In the genomic region with DNA sequence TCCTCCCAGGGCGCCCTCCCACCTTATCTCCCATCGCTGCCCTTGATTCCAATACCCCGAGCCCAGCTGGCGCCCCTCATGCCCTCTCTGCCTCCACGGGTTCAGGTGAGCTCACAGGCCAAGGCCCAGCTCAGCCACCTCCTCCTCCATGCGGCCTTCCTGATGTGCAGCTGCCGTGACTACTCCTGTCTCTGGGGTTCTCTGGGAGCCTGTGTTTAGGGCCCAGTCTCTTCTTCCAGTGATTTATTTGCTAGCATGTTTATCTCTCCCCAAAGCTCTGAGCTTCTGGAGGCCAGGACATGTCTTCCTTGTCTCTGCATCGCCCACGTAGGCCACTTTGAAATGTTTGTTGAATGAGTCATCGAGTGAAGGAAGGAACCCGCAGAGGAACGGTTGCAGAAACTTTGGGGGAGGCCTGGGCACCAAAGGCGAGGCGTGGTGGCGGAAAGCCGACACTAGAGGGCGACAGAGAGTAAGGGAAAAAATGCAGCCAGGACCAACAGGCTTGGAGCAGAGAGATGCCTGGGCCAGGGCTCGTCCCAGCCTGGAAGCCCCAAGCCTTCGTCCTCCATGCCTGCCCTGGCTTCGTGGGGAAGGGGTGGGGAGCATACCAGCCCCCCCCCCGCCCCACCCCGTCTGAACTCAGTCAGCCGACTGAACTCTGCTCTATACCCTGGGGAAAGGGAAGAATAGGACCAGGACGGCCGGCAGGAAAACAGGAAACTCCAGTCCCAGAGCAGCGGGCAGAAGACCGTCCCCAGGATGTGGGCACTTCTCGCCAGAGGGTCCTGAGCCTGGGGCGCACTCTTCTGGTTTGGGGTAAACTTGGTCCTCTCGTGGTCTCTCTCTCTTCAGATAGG, we compare ENCODE assay signal across 8 cellular contexts. TPM values are rescaled to one million over a fixed set of nuclear protein-coding genes. Genes with fewer than 3 reads are reported as not detected.
DNase-seq lines count a peak whose midpoint lies in the region; ATAC-seq and TF ChIP-seq lines count a peak whose summit lies in the region.

No MANE protein-coding gene starts in this region.

- TF ChIP-seq CTCF in AG09309 (IDR thresholded peaks at IDR 0.05; ENCODE audit: control insufficient read depth, insufficient read depth, low read depth, low read length, missing control alignments), result peak; percentile 96
- peak; percentile 99 for TF ChIP-seq CTCF in liver (IDR thresholded peaks at IDR 0.05; ENCODE audit: low read depth, low read length, missing input control)

- no peaks in the 10 kb centered on the region for H3K27me3 Mint-ChIP-seq in activated CD4-positive, alpha-beta T cell treated with anti-CD3 and anti-CD28 coated beads, Interleukin-2, amount 10 ng/mL, durations not matched to agents 24 days and 14 days

- H3K27ac ChIP-seq in liver (ENCODE audit: low read depth in 1 of 2, low read length in 2 of 2), result peak overlapping the region; percentile 75 to 77

- intact Hi-C loops in activated CD4-positive, alpha-beta T cell treated with anti-CD3 and anti-CD28 coated beads, Interleukin-2, amount 10 ng/mL, durations not matched to agents 24 days and 14 days (cut with micrococcal nuclease), result loop anchor here (1.0 to 2.0 kb wide), 5 partner anchors 12 to 67 kb away; a partner anchor contains a TSS

- peak overlapping the region; percentile 77 for H3K27ac Mint-ChIP-seq in activated CD4-positive, alpha-beta T cell treated with anti-CD3 and anti-CD28 coated beads, Interleukin-2, amount 10 ng/mL, durations not matched to agents 24 days and 14 days

- peak overlapping the region; percentile 33 for H3K4me3 Mint-ChIP-seq in activated CD4-positive, alpha-beta T cell treated with anti-CD3 and anti-CD28 coated beads, Interleukin-2, amount 10 ng/mL, durations not matched to agents 24 days and 14 days

- no peaks in the 10 kb centered on the region for H3K9me3 ChIP-seq in liver (ENCODE audit: control insufficient read depth in 4 of 4, low read length in 3 of 4)

- no peaks in the 10 kb centered on the region for H3K36me3 Mint-ChIP-seq in activated CD4-positive, alpha-beta T cell treated with anti-CD3 and anti-CD28 coated beads, Interleukin-2, amount 10 ng/mL, durations not matched to agents 24 days and 14 days (ENCODE audit: low read depth)

- ATAC-seq in GM18858 (IDR thresholded peaks at IDR 0.05; ENCODE audit: unreplicated experiment) (peak; percentile 80), HG03135 (IDR thresholded peaks at IDR 0.05; ENCODE audit: unreplicated experiment) (peak; percentile 82)

- H3K9ac ChIP-seq in liver (ENCODE audit: low read depth in 1 of 2, low read length in 2 of 2), result peak overlapping the region in 1 of 2 donors; percentile 54

- peaks cover 16% of the 10 kb centered on the region for H3K4me1 Mint-ChIP-seq in activated CD4-positive, alpha-beta T cell treated with anti-CD3 and anti-CD28 coated beads, Interleukin-2, amount 10 ng/mL, durations not matched to agents 24 days and 14 days

- H3K27me3 ChIP-seq in liver (ENCODE audit: control insufficient read depth in 4 of 4, insufficient read depth in 4 of 4, low read length in 3 of 4), result no peaks in the 10 kb centered on the region

- no peaks in the 10 kb centered on the region for H3K9me3 Mint-ChIP-seq in activated CD4-positive, alpha-beta T cell treated with anti-CD3 and anti-CD28 coated beads, Interleukin-2, amount 10 ng/mL, durations not matched to agents 24 days and 14 days

- peak; percentile 94 for DNase-seq in AG09309 (ENCODE audit: low read depth)
- DNase-seq in NCI-H345 (lab: John Stamatoyannopoulos, UW), result peak; percentile 83
- DNase-seq in activated CD4-positive, alpha-beta T cell treated with anti-CD3 and anti-CD28 coated beads, Interleukin-2, amount 10 ng/mL, durations not matched to agents 24 days and 14 days, result peak; percentile 97
- peak; percentile 97 for DNase-seq in dedifferentiated amniotic fluid mesenchymal stem cell (ENCODE audit: extremely low spot score)
- peak; percentile 96 to 97 for DNase-seq in stimulated activated CD4-positive, alpha-beta T cell treated with anti-CD3 and anti-CD28 coated beads, Interleukin-2, amount 100 ng/mL, for 48 hours

- H3K4me3 ChIP-seq in AG09309 (ENCODE audit: control insufficient read depth, low read depth, low read length), result peak overlapping the region; percentile 16; the same call in 1 of the 2 replicates
- peak overlapping the region in 1 of 3 donors; percentile 37 for H3K4me3 ChIP-seq in liver (ENCODE audit: low read depth in 1 of 3, low read length in 3 of 3)

- H3K36me3 ChIP-seq in liver (ENCODE audit: control insufficient read depth in 4 of 4, insufficient read depth in 3 of 4, low read depth in 1 of 4, low read length in 3 of 4), result no peaks in the 10 kb centered on the region

- WGBS in liver, result 19% methylated on average over 30 of the region's 30 CpGs

- TF ChIP-seq RAD21 in liver (IDR thresholded peaks at IDR 0.05), result peak; percentile 98 to 99

- peaks cover 0 to 16% (median 11%) of the 10 kb centered on the region in 4 donors for H3K4me1 ChIP-seq in liver (ENCODE audit: control insufficient read depth in 4 of 4, insufficient read depth in 4 of 4, low read length in 3 of 4)

TF ChIP-seq in liver, 16 proteins besides CTCF, POLR2A, EP300 and RAD21:
- no peak for TF ChIP-seq FOXA1 (IDR thresholded peaks at IDR 0.05)
- TF ChIP-seq, protein P1, sequence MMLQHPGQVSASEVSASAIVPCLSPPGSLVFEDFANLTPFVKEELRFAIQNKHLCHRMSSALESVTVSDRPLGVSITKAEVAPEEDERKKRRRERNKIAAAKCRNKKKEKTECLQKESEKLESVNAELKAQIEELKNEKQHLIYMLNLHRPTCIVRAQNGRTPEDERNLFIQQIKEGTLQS (IDR thresholded peaks at IDR 0.05), result peak; percentile 21
- TF ChIP-seq, protein P2, sequence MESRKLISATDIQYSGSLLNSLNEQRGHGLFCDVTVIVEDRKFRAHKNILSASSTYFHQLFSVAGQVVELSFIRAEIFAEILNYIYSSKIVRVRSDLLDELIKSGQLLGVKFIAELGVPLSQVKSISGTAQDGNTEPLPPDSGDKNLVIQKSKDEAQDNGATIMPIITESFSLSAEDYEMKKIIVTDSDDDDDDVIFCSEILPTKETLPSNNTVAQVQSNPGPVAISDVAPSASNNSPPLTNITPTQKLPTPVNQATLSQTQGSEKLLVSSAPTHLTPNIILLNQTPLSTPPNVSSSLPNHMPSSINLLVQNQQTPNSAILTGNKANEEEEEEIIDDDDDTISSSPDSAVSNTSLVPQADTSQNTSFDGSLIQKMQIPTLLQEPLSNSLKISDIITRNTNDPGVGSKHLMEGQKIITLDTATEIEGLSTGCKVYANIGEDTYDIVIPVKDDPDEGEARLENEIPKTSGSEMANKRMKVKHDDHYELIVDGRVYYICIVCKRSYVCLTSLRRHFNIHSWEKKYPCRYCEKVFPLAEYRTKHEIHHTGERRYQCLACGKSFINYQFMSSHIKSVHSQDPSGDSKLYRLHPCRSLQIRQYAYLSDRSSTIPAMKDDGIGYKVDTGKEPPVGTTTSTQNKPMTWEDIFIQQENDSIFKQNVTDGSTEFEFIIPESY (IDR thresholded peaks at IDR 0.05), result no peak
- peak; percentile 50 to 54 for TF ChIP-seq RXRA (IDR thresholded peaks at IDR 0.05)
- peak in 1 of 2 donors; percentile 9 for TF ChIP-seq GABPA (IDR thresholded peaks at IDR 0.05 in 1 of 2, conservative IDR thresholded peaks at IDR 0.05 in 1 of 2)
- peak; percentile 90 to 92 for TF ChIP-seq JUND (IDR thresholded peaks at IDR 0.05)
- TF ChIP-seq, protein P3, sequence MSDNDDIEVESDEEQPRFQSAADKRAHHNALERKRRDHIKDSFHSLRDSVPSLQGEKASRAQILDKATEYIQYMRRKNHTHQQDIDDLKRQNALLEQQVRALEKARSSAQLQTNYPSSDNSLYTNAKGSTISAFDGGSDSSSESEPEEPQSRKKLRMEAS (IDR thresholded peaks at IDR 0.05), result no peak
- TF ChIP-seq, protein P4, sequence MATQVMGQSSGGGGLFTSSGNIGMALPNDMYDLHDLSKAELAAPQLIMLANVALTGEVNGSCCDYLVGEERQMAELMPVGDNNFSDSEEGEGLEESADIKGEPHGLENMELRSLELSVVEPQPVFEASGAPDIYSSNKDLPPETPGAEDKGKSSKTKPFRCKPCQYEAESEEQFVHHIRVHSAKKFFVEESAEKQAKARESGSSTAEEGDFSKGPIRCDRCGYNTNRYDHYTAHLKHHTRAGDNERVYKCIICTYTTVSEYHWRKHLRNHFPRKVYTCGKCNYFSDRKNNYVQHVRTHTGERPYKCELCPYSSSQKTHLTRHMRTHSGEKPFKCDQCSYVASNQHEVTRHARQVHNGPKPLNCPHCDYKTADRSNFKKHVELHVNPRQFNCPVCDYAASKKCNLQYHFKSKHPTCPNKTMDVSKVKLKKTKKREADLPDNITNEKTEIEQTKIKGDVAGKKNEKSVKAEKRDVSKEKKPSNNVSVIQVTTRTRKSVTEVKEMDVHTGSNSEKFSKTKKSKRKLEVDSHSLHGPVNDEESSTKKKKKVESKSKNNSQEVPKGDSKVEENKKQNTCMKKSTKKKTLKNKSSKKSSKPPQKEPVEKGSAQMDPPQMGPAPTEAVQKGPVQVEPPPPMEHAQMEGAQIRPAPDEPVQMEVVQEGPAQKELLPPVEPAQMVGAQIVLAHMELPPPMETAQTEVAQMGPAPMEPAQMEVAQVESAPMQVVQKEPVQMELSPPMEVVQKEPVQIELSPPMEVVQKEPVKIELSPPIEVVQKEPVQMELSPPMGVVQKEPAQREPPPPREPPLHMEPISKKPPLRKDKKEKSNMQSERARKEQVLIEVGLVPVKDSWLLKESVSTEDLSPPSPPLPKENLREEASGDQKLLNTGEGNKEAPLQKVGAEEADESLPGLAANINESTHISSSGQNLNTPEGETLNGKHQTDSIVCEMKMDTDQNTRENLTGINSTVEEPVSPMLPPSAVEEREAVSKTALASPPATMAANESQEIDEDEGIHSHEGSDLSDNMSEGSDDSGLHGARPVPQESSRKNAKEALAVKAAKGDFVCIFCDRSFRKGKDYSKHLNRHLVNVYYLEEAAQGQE (IDR thresholded peaks at IDR 0.05), result peak; percentile 54
- peak; percentile 31 for TF ChIP-seq SP1 (IDR thresholded peaks at IDR 0.05)
- peak; percentile 86 for TF ChIP-seq YY1 (IDR thresholded peaks at IDR 0.05)
- TF ChIP-seq EGR1 (IDR thresholded peaks at IDR 0.05; ENCODE audit: low read depth in 2 of 2), result peak in 1 of 2 donors; percentile 31

RNA-seq across cellular contexts. Expression of a gene that starts 10.9 kb away (rescaled TPM):
- total RNA-seq in activated CD4-positive, alpha-beta T cell treated with anti-CD3 and anti-CD28 coated beads, Interleukin-2, amount 10 ng/mL, durations not matched to agents 24 days and 14 days, result 112 and 117 TPM in 2 replicates
- total RNA-seq in liver, result 10 to 100 TPM; 25.5 to 39.2 TPM
- polyA plus RNA-seq in liver, result 100 to 1,000 TPM; 169 to 186 TPM
